9 cellular contexts compared by ENCODE assay signal in genomic region chr19:47779524-47780214, GRCh38. TPM values are rescaled to one million over a fixed set of nuclear protein-coding genes. Genes with fewer than 3 reads are reported as not detected.
DNase-seq lines count a peak whose midpoint lies in the region; ATAC-seq and TF ChIP-seq lines count a peak whose summit lies in the region.
"Had no signal": no experiment of that assay in that cellular context is flagged by ENCODE, and none has a peak within 500 bp of the region (broad histone marks: within the 10 kb centered on the region; RNA-seq: fewer than 3 reads in every experiment).

No MANE protein-coding gene starts in this region.

- peak overlapping the region; percentile 97 for H3K27ac Mint-ChIP-seq in activated CD4-positive, alpha-beta T cell treated with anti-CD3 and anti-CD28 coated beads, Interleukin-2, amount 10 ng/mL, durations not matched to agents 7 days and 5 days
- H3K27ac Mint-ChIP-seq in chondrocyte (ENCODE audit: unreplicated experiment) (peak overlapping the region; percentile 94), memory B cell (peak overlapping the region; percentile 98)

- no peak for ATAC-seq in memory B cell (ENCODE audit: low read depth)
- ATAC-seq in upper lobe of right lung, result peak; percentile 18

- H3K4me3 ChIP-seq in upper lobe of right lung, result peak overlapping the region; percentile 87

- no peaks in the 10 kb centered on the region for H3K27me3 ChIP-seq in upper lobe of right lung

- H3K36me3 ChIP-seq in upper lobe of right lung, result peaks cover 27% of the 10 kb centered on the region

- CTCF ChIA-PET in activated CD4-positive, alpha-beta T cell treated with anti-CD3 and anti-CD28 coated beads, Interleukin-2, amount 10 ng/mL, durations not matched to agents 7 days and 5 days (lab: Charles Lee), result interaction anchor here (1.7 kb wide), 1 partner anchor 10 kb away, joined by 5 read pairs; no protein-coding TSS in a partner anchor

- POLR2A ChIA-PET in activated CD4-positive, alpha-beta T cell treated with anti-CD3 and anti-CD28 coated beads, Interleukin-2, amount 10 ng/mL, durations not matched to agents 7 days and 5 days (lab: Charles Lee), result no interaction called here

- no peaks in the 10 kb centered on the region for H3K9me3 Mint-ChIP-seq in activated CD4-positive, alpha-beta T cell treated with anti-CD3 and anti-CD28 coated beads, Interleukin-2, amount 10 ng/mL, durations not matched to agents 7 days and 5 days
- H3K9me3 Mint-ChIP-seq in chondrocyte (ENCODE audit: low read depth) (no peaks in the 10 kb centered on the region), memory B cell (no peaks in the 10 kb centered on the region)

- no peaks in the 10 kb centered on the region for H3K27me3 Mint-ChIP-seq in activated CD4-positive, alpha-beta T cell treated with anti-CD3 and anti-CD28 coated beads, Interleukin-2, amount 10 ng/mL, durations not matched to agents 7 days and 5 days
- H3K27me3 Mint-ChIP-seq in chondrocyte (ENCODE audit: low read depth) (no peaks in the 10 kb centered on the region), memory B cell (no peaks in the 10 kb centered on the region)

- peak overlapping the region; percentile 97 for H3K4me3 Mint-ChIP-seq in activated CD4-positive, alpha-beta T cell treated with anti-CD3 and anti-CD28 coated beads, Interleukin-2, amount 10 ng/mL, durations not matched to agents 7 days and 5 days
- H3K4me3 Mint-ChIP-seq in chondrocyte (ENCODE audit: unreplicated experiment) (peak overlapping the region; percentile 98), memory B cell (peak overlapping the region; percentile 92)

- H3K4me1 Mint-ChIP-seq in activated CD4-positive, alpha-beta T cell treated with anti-CD3 and anti-CD28 coated beads, Interleukin-2, amount 10 ng/mL, durations not matched to agents 7 days and 5 days, result peaks cover 36% of the 10 kb centered on the region
- peaks cover 38% of the 10 kb centered on the region for H3K4me1 Mint-ChIP-seq in chondrocyte (ENCODE audit: low read depth)
- H3K4me1 Mint-ChIP-seq in memory B cell, result peaks cover 14% of the 10 kb centered on the region

- peak overlapping the region; percentile 100 for H3K27ac ChIP-seq in upper lobe of right lung

- no peak for DNase-seq in activated CD4-positive, alpha-beta T cell treated with anti-CD3 and anti-CD28 coated beads, Interleukin-2, amount 10 ng/mL, durations not matched to agents 7 days and 5 days
- DNase-seq in activated CD4-positive, alpha-beta T cell treated with anti-CD3 and anti-CD28 coated beads for 1 hour, result no peak
- DNase-seq in chondrocyte (ENCODE audit: low spot score) (no peak), memory B cell (ENCODE audit: low spot score in 2 of 2) (no peak), upper lobe of right lung (no peak), middle frontal gyrus (ENCODE audit: extremely low spot score, low spot score) (no peak), NCI-H2081 treated with DMSO at 0.1 percent for 48 hours (lab: John Stamatoyannopoulos, UW) (no peak)
- DNase-seq in stimulated activated CD4-positive, alpha-beta T cell treated with anti-CD3 and anti-CD28 coated beads, Interleukin-4, amount 100 ng/mL, for 4 hours, result no peak

- peaks cover 32% of the 10 kb centered on the region for H3K36me3 Mint-ChIP-seq in activated CD4-positive, alpha-beta T cell treated with anti-CD3 and anti-CD28 coated beads, Interleukin-2, amount 10 ng/mL, durations not matched to agents 7 days and 5 days (ENCODE audit: low read depth)
- H3K36me3 Mint-ChIP-seq in chondrocyte (ENCODE audit: low read depth) (peaks cover 21% of the 10 kb centered on the region), memory B cell (peaks cover 18% of the 10 kb centered on the region)

- H3K4me1 ChIP-seq in upper lobe of right lung, result peaks cover 29% of the 10 kb centered on the region

- TF ChIP-seq CTCF in chondrocyte (IDR thresholded peaks at IDR 0.05) (no peak), upper lobe of right lung (IDR thresholded peaks at IDR 0.05) (no peak)

- H3K9me3 ChIP-seq in upper lobe of right lung, result no peaks in the 10 kb centered on the region

- intact Hi-C loops in upper lobe of right lung (cut with DNase I), result no loop called here

RNA-seq across cellular contexts. Expression of gene SELENOW, which starts 1.2 kb away (rescaled TPM):
- total RNA-seq in activated CD4-positive, alpha-beta T cell treated with anti-CD3 and anti-CD28 coated beads, Interleukin-2, amount 10 ng/mL, durations not matched to agents 7 days and 5 days, result 100 to 1,000 TPM; 118 to 125 TPM
- 285 to 351 TPM (median 337 TPM) in 3 replicates for total RNA-seq in chondrocyte
- total RNA-seq in upper lobe of right lung, result 262 TPM

RNA-seq across cellular contexts. Expression of gene TPRX1, which starts 24.7 kb away (rescaled TPM):
- not detected for total RNA-seq in activated CD4-positive, alpha-beta T cell treated with anti-CD3 and anti-CD28 coated beads, Interleukin-2, amount 10 ng/mL, durations not matched to agents 7 days and 5 days
- not detected in 3 replicates for total RNA-seq in chondrocyte
- total RNA-seq in upper lobe of right lung, result not detected
- total RNA-seq: Daoy had no signal

RNA-seq across cellular contexts. Expression of gene NOP53, which starts 34.3 kb away (rescaled TPM):
- 100 to 1,000 TPM; 368 to 402 TPM for total RNA-seq in activated CD4-positive, alpha-beta T cell treated with anti-CD3 and anti-CD28 coated beads, Interleukin-2, amount 10 ng/mL, durations not matched to agents 7 days and 5 days
- total RNA-seq in chondrocyte, result 91.7 to 122 TPM (median 108 TPM) in 3 replicates
- 260 TPM for total RNA-seq in upper lobe of right lung

RNA-seq across cellular contexts. Expression of gene CRX, which starts 42.1 kb away (rescaled TPM):
- total RNA-seq in activated CD4-positive, alpha-beta T cell treated with anti-CD3 and anti-CD28 coated beads, Interleukin-2, amount 10 ng/mL, durations not matched to agents 7 days and 5 days, result not detected
- total RNA-seq in chondrocyte (not detected in 3 replicates), upper lobe of right lung (not detected)
- total RNA-seq: Daoy had no signal
